In genomic region chr2:233346930-233347329, GRCh38 we compare ENCODE assay signal across 14 cellular contexts. TPM values are rescaled to one million over a fixed set of nuclear protein-coding genes. Genes with fewer than 3 reads are reported as not detected.
"Had no signal": no experiment of that assay in that cellular context is flagged by ENCODE, and none has a peak within 500 bp of the region (broad histone marks: within the 10 kb centered on the region; RNA-seq: fewer than 3 reads in every experiment).

No MANE protein-coding gene starts in this region.

- H3K4me1 ChIP-seq: right atrium auricular region had no signal

- H3K27me3 ChIP-seq: adrenal gland, cardiac muscle cell, foreskin keratinocyte, right atrium auricular region had no signal

- ATAC-seq: effector memory CD8-positive, alpha-beta T cell; foreskin keratinocyte had no signal

- H3K27ac ChIP-seq: adrenal gland, cardiac muscle cell, foreskin keratinocyte, right atrium auricular region, VCaP had no signal

- H3K4me3 ChIP-seq: adrenal gland, cardiac muscle cell, right atrium auricular region had no signal

- DNase-seq: activated CD4-positive, alpha-beta T cell treated with anti-CD3 and anti-CD28 coated beads, Interleukin-2, amount 50 U/mL, for 48 hours; adrenal gland; effector memory CD8-positive, alpha-beta T cell; foreskin keratinocyte; mammary epithelial cell; small intestine; stimulated activated CD4-positive, alpha-beta T cell treated with anti-CD3 and anti-CD28 coated beads, Interleukin-4, amount 100 ng/mL, for 24 hours; stimulated activated naive CD4-positive, alpha-beta T cell had no signal

- H3K9me3 ChIP-seq: adrenal gland, right atrium auricular region had no signal

- H3K36me3 ChIP-seq: adrenal gland, cardiac muscle cell, right atrium auricular region had no signal

RNA-seq across cellular contexts. Expression of gene SAG, which starts 39.3 kb away (rescaled TPM):
- total RNA-seq: adrenal gland; cardiac muscle cell; foreskin keratinocyte; mammary epithelial cell; posterior vena cava; subcutaneous adipose tissue; T-helper 1 cell treated with Interleukin-12 subunit alpha and Interleukin-12 subunit beta and Interleukin-4 antibody, amounts not matched to agents 30 ng/mL and 1 ng/mL, for 36 hours had no signal
- polyA plus RNA-seq: foreskin keratinocyte, mammary epithelial cell, small intestine had no signal
